In genomic region chr3:140292684-140293083, GRCh38 we compare ENCODE assay signal across 13 cellular contexts.
DNase-seq lines count a peak whose midpoint lies in the region; ATAC-seq and TF ChIP-seq lines count a peak whose summit lies in the region.
"Had no signal": no experiment of that assay in that cellular context is flagged by ENCODE, and none has a peak within 500 bp of the region (broad histone marks: within the 10 kb centered on the region; RNA-seq: fewer than 3 reads in every experiment).

No MANE protein-coding gene starts in this region.

- TF ChIP-seq CTCF in brain microvascular endothelial cell (IDR thresholded peaks at IDR 0.05; ENCODE audit: low read depth, low read length, missing control alignments): no peak
- no peak for TF ChIP-seq CTCF in thyroid gland (IDR thresholded peaks at IDR 0.05)

- intact Hi-C loops in right cardiac atrium (cut with DNase I) (no loop called here), thyroid gland (cut with DNase I) (no loop called here)

- DNase-seq in HT1080 (ENCODE audit: low read depth) (peak; percentile 98), brain microvascular endothelial cell (peak; percentile 58), right cardiac atrium (peak; percentile 79 to 92 (median 86)), thyroid gland (peak; percentile 8 to 15), Kasumi-1 (lab: John Stamatoyannopoulos, UW) (no peak), inferior parietal cortex (ENCODE audit: extremely low spot score) (no peak), HUDEP-2 (lab: John Stamatoyannopoulos, UW; ENCODE audit: unreplicated experiment in 76 of 76) (no peak)
- DNase-seq: activated gamma-delta T cell treated with Interleukin-2 at 50 U/mL for 16 hours; effector memory CD4-positive, alpha-beta T cell; H7; NCI-H187 treated with DMSO at 0.1 percent for 48 hours; OCI-M1; WERI-Rb-1 had no signal

- TF ChIP-seq POLR2A in thyroid gland (IDR thresholded peaks at IDR 0.05): no peak

- H3K4me3 ChIP-seq in brain microvascular endothelial cell (ENCODE audit: low read depth, low read length) (no peak overlapping the region), right cardiac atrium (ENCODE audit: low read length) (no peak overlapping the region), thyroid gland (replicated peaks in 1 of 3) (no peak overlapping the region)

- H3K9me3 ChIP-seq in right cardiac atrium (ENCODE audit: control insufficient read depth, low read length) (no peaks in the 10 kb centered on the region), thyroid gland (no peaks in the 10 kb centered on the region)

- H3K36me3 ChIP-seq in brain microvascular endothelial cell (replicated peaks) (no peaks in the 10 kb centered on the region), thyroid gland (no peaks in the 10 kb centered on the region)
- H3K36me3 ChIP-seq: WERI-Rb-1 had no signal

- H3K27me3 ChIP-seq in brain microvascular endothelial cell (replicated peaks) (no peaks in the 10 kb centered on the region), right cardiac atrium (ENCODE audit: control insufficient read depth, insufficient read depth) (no peaks in the 10 kb centered on the region), thyroid gland (no peaks in the 10 kb centered on the region)

- peak overlapping the region; percentile 47 for H3K27ac ChIP-seq in brain microvascular endothelial cell
- no peak overlapping the region for H3K27ac ChIP-seq in right cardiac atrium (ENCODE audit: low read length)
- no peak overlapping the region for H3K27ac ChIP-seq in thyroid gland
- H3K27ac ChIP-seq: WERI-Rb-1 had no signal

- 40% methylated on average over 4 of the region's 4 CpGs for WGBS in right cardiac atrium
- 67 to 78% methylated on average over 4 of the region's 4 CpGs for WGBS in thyroid gland, 2 donors

- in situ Hi-C loops in brain microvascular endothelial cell (cut with HindIII; ENCODE audit: low pct_ligation_motif_present, low sequenced_read_pairs): no loop called here

- peaks cover 2% of the 10 kb centered on the region for H3K4me1 ChIP-seq in right cardiac atrium (ENCODE audit: control insufficient read depth, insufficient read depth, low read length)
- H3K4me1 ChIP-seq in thyroid gland: no peaks in the 10 kb centered on the region

- peak; percentile 86 to 87 for ATAC-seq in right cardiac atrium

Comparison
In these comparisons a context has a peak if more than half of its experiments do, and no peak if none do; other contexts are left out.
1. DNase-seq: peak in HT1080 (single experiment), brain microvascular endothelial cell (single experiment), right cardiac atrium (3 of 3) and thyroid gland (2 of 2); none in Kasumi-1 (0 of 2), inferior parietal cortex (single experiment) and HUDEP-2 (0 of 76).